In the genomic region with DNA sequence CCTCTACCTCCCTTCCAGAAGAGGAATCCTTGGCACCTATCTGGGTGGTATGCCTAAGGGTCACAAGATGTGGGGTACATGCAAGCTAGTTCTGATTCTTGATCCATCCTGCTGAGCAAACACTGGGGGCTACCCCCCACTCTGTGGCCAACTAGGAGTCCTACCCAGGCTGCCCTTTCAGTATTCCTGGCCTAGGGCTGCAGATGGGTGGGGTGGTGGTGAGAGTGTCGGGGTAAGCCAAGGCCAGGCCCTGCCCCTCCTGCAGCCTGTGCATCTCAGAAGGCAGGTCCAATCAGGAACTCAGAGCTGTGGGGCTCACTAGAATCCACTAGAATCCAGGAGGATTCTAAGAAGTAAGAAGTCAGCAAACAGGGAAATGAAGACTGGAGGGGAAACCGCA, we compare ENCODE assay signal across 22 cellular contexts. TPM values are rescaled to one million over a fixed set of nuclear protein-coding genes. Genes with fewer than 3 reads are reported as not detected.
A peak's percentile ranks its signal among the peaks of the same experiment; 100 is the strongest.
DNase-seq lines count a peak whose midpoint lies in the region; ATAC-seq and TF ChIP-seq lines count a peak whose summit lies in the region.
"Had no signal": no experiment of that assay in that cellular context is flagged by ENCODE, and none has a peak within 500 bp of the region (broad histone marks: within the 10 kb centered on the region; RNA-seq: fewer than 3 reads in every experiment).

No MANE protein-coding gene starts in this region.

- TF ChIP-seq CTCF in RWPE2 (IDR thresholded peaks at IDR 0.05; ENCODE audit: poor library complexity, severe bottlenecking) = no peak
- TF ChIP-seq CTCF in esophagus squamous epithelium (IDR thresholded peaks at IDR 0.05) = no peak
- TF ChIP-seq CTCF in stomach (IDR thresholded peaks at IDR 0.05) = no peak

- no peaks in the 10 kb centered on the region for H3K9me3 ChIP-seq in RWPE2 (ENCODE audit: severe bottlenecking)
- no peaks in the 10 kb centered on the region for H3K9me3 ChIP-seq in esophagus squamous epithelium
- no peaks in the 10 kb centered on the region for H3K9me3 ChIP-seq in stomach
- H3K9me3 ChIP-seq: BE2C, tibial nerve had no signal

- H3K27me3 ChIP-seq in RWPE2 (ENCODE audit: insufficient read depth, poor library complexity, severe bottlenecking) (no peaks in the 10 kb centered on the region), esophagus squamous epithelium (no peaks in the 10 kb centered on the region), stomach (no peaks in the 10 kb centered on the region)
- H3K27me3 ChIP-seq: BE2C, tibial nerve had no signal

- H3K36me3 ChIP-seq in RWPE2 (ENCODE audit: low read depth) = peaks cover 29% of the 10 kb centered on the region
- peaks cover 0 to 21% (median 9%) of the 10 kb centered on the region in 3 donors for H3K36me3 ChIP-seq in esophagus squamous epithelium
- H3K36me3 ChIP-seq in stomach = peaks cover 16 to 31% (median 28%) of the 10 kb centered on the region in 4 donors
- H3K36me3 ChIP-seq: BE2C had no signal

- intact Hi-C loops in esophagus squamous epithelium (cut with DNase I) (loop anchor here (10.0 kb wide), 1 partner anchor 259 kb away; a partner anchor contains a TSS), stomach (cut with DNase I; ENCODE audit: low total_unique reads) (loop anchor here (5.0 kb wide), 1 partner anchor 52 kb away; no protein-coding TSS in a partner anchor)

- no peak overlapping the region for H3K4me3 ChIP-seq in RWPE2 (ENCODE audit: severe bottlenecking)
- H3K4me3 ChIP-seq in esophagus squamous epithelium = no peak overlapping the region
- H3K4me3 ChIP-seq in stomach = no peak overlapping the region
- H3K4me3 ChIP-seq: lung, tibial nerve had no signal

- peaks cover 3% of the 10 kb centered on the region for H3K36me3 Mint-ChIP-seq in T-helper 2 cell treated with Interferon-gamma antibody and Interleukin-4, amounts not matched to agents 5 μg/mL and 100 μg/mL, for 36 hours (ENCODE audit: low read depth)

- no peaks in the 10 kb centered on the region for H3K9me3 Mint-ChIP-seq in T-helper 2 cell treated with Interferon-gamma antibody and Interleukin-4, amounts not matched to agents 5 μg/mL and 100 μg/mL, for 36 hours

- peaks cover 37% of the 10 kb centered on the region for H3K4me1 Mint-ChIP-seq in T-helper 2 cell treated with Interferon-gamma antibody and Interleukin-4, amounts not matched to agents 5 μg/mL and 100 μg/mL, for 36 hours (ENCODE audit: low read depth)

- H3K27me3 Mint-ChIP-seq in T-helper 2 cell treated with Interferon-gamma antibody and Interleukin-4, amounts not matched to agents 5 μg/mL and 100 μg/mL, for 36 hours (ENCODE audit: low read depth) = peaks cover 9% of the 10 kb centered on the region

- peak overlapping the region; percentile 55 for H3K27ac Mint-ChIP-seq in T-helper 2 cell treated with Interferon-gamma antibody and Interleukin-4, amounts not matched to agents 5 μg/mL and 100 μg/mL, for 36 hours

- WGBS in esophagus squamous epithelium, 2 donors = 70 to 94% methylated on average over 1 to 2 of the region's 2 CpGs
- WGBS in stomach, 5 donors = 83 to 90% (median 87%) methylated on average over 2 of the region's 2 CpGs

- no peak for ATAC-seq in RWPE2 (ENCODE audit: low read depth)
- no peak for ATAC-seq in GM18873 (IDR thresholded peaks at IDR 0.05; ENCODE audit: low FRiP score, unreplicated experiment)
- no peak for ATAC-seq in GM19035 (IDR thresholded peaks at IDR 0.05; ENCODE audit: unreplicated experiment)
- ATAC-seq: SK-N-SH treated with all-trans-retinoic acid at 6 μM for 48 hours had no signal

- TF ChIP-seq POLR2A in esophagus squamous epithelium (IDR thresholded peaks at IDR 0.05) (no peak), stomach (IDR thresholded peaks at IDR 0.05) (no peak)

- H3K27ac ChIP-seq in RWPE2 (ENCODE audit: poor library complexity, severe bottlenecking) = peak overlapping the region; percentile 96
- H3K27ac ChIP-seq in esophagus squamous epithelium = peak overlapping the region; percentile 56 to 99 (median 96)
- no peak overlapping the region for H3K27ac ChIP-seq in stomach
- H3K27ac ChIP-seq: parathyroid adenoma, tibial nerve had no signal

- DNase-seq in T-helper 2 cell treated with Interferon-gamma antibody and Interleukin-4, amounts not matched to agents 5 μg/mL and 100 μg/mL, for 36 hours (ENCODE audit: low spot score) = no peak
- no peak for DNase-seq in T-helper 2 cell
- no peak for DNase-seq in RWPE2 (ENCODE audit: low spot score)
- no peak for DNase-seq in esophagus squamous epithelium (lab: John Stamatoyannopoulos, UW)
- DNase-seq in stomach = peak; percentile 16
- DNase-seq in activated T-cell treated with anti-CD3 and anti-CD28 coated beads, Interleukin-2, amount 50 U/mL, for 48 hours = no peak
- DNase-seq: activated CD4-positive, alpha-beta T cell treated with anti-CD3 and anti-CD28 coated beads for 48 hours; anterior cingulate cortex; BE2C; central memory CD4-positive, alpha-beta T cell; GOT3; IMR-90; NCI-H1436 treated with DMSO at 0.1 percent for 48 hours; NCI-H526 treated with DMSO at 0.1 percent for 48 hours; RPMI8226; stimulated activated naive CD4-positive, alpha-beta T cell had no signal

- H3K4me3 Mint-ChIP-seq in T-helper 2 cell treated with Interferon-gamma antibody and Interleukin-4, amounts not matched to agents 5 μg/mL and 100 μg/mL, for 36 hours = no peak overlapping the region

- peaks cover 51% of the 10 kb centered on the region for H3K4me1 ChIP-seq in RWPE2 (ENCODE audit: insufficient read depth, poor library complexity, severe bottlenecking)
- peaks cover 50 to 92% (median 57%) of the 10 kb centered on the region in 3 donors for H3K4me1 ChIP-seq in esophagus squamous epithelium
- H3K4me1 ChIP-seq in stomach = peaks cover 26 to 46% (median 38%) of the 10 kb centered on the region in 4 donors

- TF ChIP-seq EP300 in stomach (IDR thresholded peaks at IDR 0.05) = no peak

RNA-seq across cellular contexts. Expression of a gene that starts 10.9 kb away (rescaled TPM):
- total RNA-seq in esophagus squamous epithelium = 10 to 100 TPM; 51.4 to 78.4 (median 64.8) TPM
- total RNA-seq in stomach = 100 to 1,000 TPM in 3 of 5 donors, 10 to 100 TPM in 2; 23.5 to 217 (median 103) TPM
- 10 to 100 TPM; 18.8 to 34.3 (median 22.6) TPM for polyA plus RNA-seq in stomach

RNA-seq across cellular contexts. Expression of a gene that starts 25.1 kb away (rescaled TPM):
- 10 to 100 TPM; 27.4 to 50.6 (median 41.6) TPM for total RNA-seq in esophagus squamous epithelium
- 10 to 100 TPM; 24.6 to 96.4 (median 42.6) TPM for total RNA-seq in stomach
- polyA plus RNA-seq in stomach = 10 to 100 TPM; 18.5 to 61.3 (median 30.9) TPM

RNA-seq across cellular contexts. Expression of a gene that starts 39.1 kb away (rescaled TPM):
- 100 to 1,000 TPM in 1 of 4 donors, 10 to 100 TPM in 3; 62.6 to 113 (median 74.7) TPM for total RNA-seq in esophagus squamous epithelium
- total RNA-seq in stomach = 100 to 1,000 TPM in 1 of 5 donors, 10 to 100 TPM in 4; 13.8 to 117 (median 54.8) TPM
- 100 to 1,000 TPM; 129 to 316 (median 153) TPM for polyA plus RNA-seq in stomach

RNA-seq across cellular contexts. Expression of a gene that starts 47.9 kb away (rescaled TPM):
- total RNA-seq in esophagus squamous epithelium (10 to 100 TPM; 54.1 to 93.2 (median 68.5) TPM), stomach (100 to 1,000 TPM in 4 of 5 donors, 10 to 100 TPM in 1; 53.8 to 266 (median 131) TPM)
- polyA plus RNA-seq in stomach = 10 to 100 TPM; 44.0 to 59.4 (median 46.5) TPM

RNA-seq across cellular contexts. Expression of a gene that starts 59.2 kb away (rescaled TPM):
- total RNA-seq in esophagus squamous epithelium (1 to 10 TPM; 2.3 to 6.8 (median 2.7) TPM), stomach (10 to 100 TPM in 3 of 5 donors, 1 to 10 TPM in 1, not detected in 1; 2.6 to 69.2 (median 17.8) TPM)
- polyA plus RNA-seq in stomach = 1 to 10 TPM; 2.7 to 5.4 (median 3.2) TPM

Comparison
In these comparisons a context has a peak if more than half of its experiments do, and no peak if none do; other contexts are left out.
1. H3K27ac ChIP-seq: peak in RWPE2 (single experiment) and esophagus squamous epithelium (4 of 4); none in stomach (0 of 5).